In the genomic region with DNA sequence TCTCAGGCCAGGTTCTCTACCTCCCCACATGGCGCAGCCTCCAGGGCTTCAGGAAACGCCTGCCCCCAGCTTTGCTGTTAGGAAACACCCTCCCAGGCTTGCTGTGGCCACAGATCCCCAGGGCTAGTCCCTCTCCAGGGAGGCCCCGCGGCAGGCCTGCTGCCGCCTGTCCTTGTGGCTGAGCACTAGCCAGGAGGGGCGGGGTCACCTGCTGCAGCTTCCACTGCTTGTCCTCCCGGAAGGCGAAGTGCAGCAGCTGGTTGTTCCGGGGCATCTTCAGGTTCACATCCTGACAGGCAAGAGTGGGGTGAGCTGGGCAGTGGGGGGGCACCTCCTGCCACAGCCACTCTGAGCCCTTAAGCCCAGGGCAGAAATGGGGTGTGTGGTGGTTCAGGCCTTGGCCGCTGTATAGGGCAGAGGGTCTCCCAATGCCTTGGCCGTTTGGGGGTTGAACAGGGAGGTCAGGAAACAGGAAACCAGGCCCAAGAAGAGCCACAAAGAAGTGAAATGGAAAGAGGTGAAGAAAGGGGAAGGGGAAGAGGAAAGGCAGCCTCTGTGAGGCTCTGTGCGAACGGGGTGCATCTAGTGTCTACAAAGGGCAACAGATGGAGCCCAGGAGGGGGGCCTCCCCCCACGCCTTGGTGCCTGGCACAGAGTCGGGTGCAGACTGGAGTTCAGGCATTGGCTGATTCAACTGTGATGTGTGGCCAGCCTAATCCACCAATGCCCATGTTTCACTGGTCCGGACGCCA, we compare ENCODE assay signal across 10 cellular contexts. TPM values are rescaled to one million over a fixed set of nuclear protein-coding genes. Genes with fewer than 3 reads are reported as not detected.
DNase-seq lines count a peak whose midpoint lies in the region; ATAC-seq, FAIRE-seq and TF ChIP-seq lines count a peak whose summit lies in the region.
"Had no signal": no experiment of that assay in that cellular context is flagged by ENCODE, and none has a peak within 500 bp of the region (broad histone marks: within the 10 kb centered on the region; RNA-seq: fewer than 3 reads in every experiment).

No MANE protein-coding gene starts in this region.

- peak overlapping the region; percentile 20 for H3K4me3 ChIP-seq in GM06990 (replicated peaks; ENCODE audit: low read depth, low read length)

- DNase-seq in GM06990 (ENCODE audit: extremely low read depth, insufficient read length) (peak; percentile 40), NCI-H2107 (lab: John Stamatoyannopoulos, UW) (peak; percentile 28), cerebellar cortex (ENCODE audit: low spot score) (peak; percentile 89), myocyte (ENCODE audit: low read depth) (peak; percentile 66), urothelium cell line (ENCODE audit: low spot score) (no peak), mesenteric fat pad (ENCODE audit: low spot score) (no peak)
- DNase-seq in central memory CD4-positive, alpha-beta T cell = no peak

- H3K27me3 ChIP-seq in GM06990 (replicated peaks; ENCODE audit: control insufficient read depth, insufficient read depth, low read length) = no peaks in the 10 kb centered on the region

- H3K36me3 ChIP-seq in GM06990 (ENCODE audit: control insufficient read depth, insufficient read depth, low read length) = peaks cover 7% of the 10 kb centered on the region

- no peak for TF ChIP-seq CTCF in GM06990 (IDR thresholded peaks at IDR 0.05; ENCODE audit: insufficient read depth, low read length, poor library complexity, severe bottlenecking)

- no peak for ATAC-seq in HG03571 (IDR thresholded peaks at IDR 0.05; ENCODE audit: unreplicated experiment)

- no peak for FAIRE-seq in urothelium cell line (lab: Jason Lieb, UNC)

RNA-seq across cellular contexts. Expression of gene ROGDI, which starts 2.0 kb away (rescaled TPM):
- total RNA-seq in myocyte = 21.1 and 46.6 TPM in 2 replicates
- polyA plus RNA-seq in myocyte (2012) = 32.4 TPM
- 9.0 TPM for total RNA-seq in mesenteric fat pad

RNA-seq across cellular contexts. Expression of gene SMIM22, which starts 5.3 kb away (rescaled TPM):
- total RNA-seq in myocyte (not detected in 2 replicates), mesenteric fat pad (not detected)
- 0.14 TPM for polyA plus RNA-seq in myocyte (2012)
- total RNA-seq: fibroblast of villous mesenchyme, thoracic aorta had no signal

RNA-seq across cellular contexts. Expression of gene SEPTIN12, which starts 12.3 kb away (rescaled TPM):
- total RNA-seq in myocyte (not detected in 2 replicates), mesenteric fat pad (not detected)
- polyA plus RNA-seq in myocyte (2012) = not detected
- total RNA-seq: fibroblast of villous mesenchyme, thoracic aorta had no signal

RNA-seq across cellular contexts. Expression of gene ZNF500, which starts 33.5 kb away (rescaled TPM):
- 10.9 and 16.1 TPM in 2 replicates for total RNA-seq in myocyte
- polyA plus RNA-seq in myocyte (2012) = 9.7 TPM
- total RNA-seq in mesenteric fat pad = 12.4 TPM

RNA-seq across cellular contexts. Expression of gene GLYR1, which starts 46.6 kb away (rescaled TPM):
- total RNA-seq in myocyte (39.7 and 56.3 TPM in 2 replicates), mesenteric fat pad (86.6 TPM)
- polyA plus RNA-seq in myocyte (2012) = 41.8 TPM

Comparison
In these comparisons a context has a peak if more than half of its experiments do, and no peak if none do; other contexts are left out.
1. DNase-seq: peak in GM06990 (single experiment), NCI-H2107 (single experiment), cerebellar cortex (single experiment) and myocyte (single experiment); none in urothelium cell line (single experiment), mesenteric fat pad (single experiment) and central memory CD4-positive, alpha-beta T cell (single experiment).